In genomic region chr5:174471528-174471927, GRCh38 we compare ENCODE assay signal across 1 cellular context.
TF ChIP-seq lines count a peak whose summit lies in the region.
"Not testable (repeated sequence)": the region's sequence is repeated elsewhere in the genome, so short reads cannot be mapped to it uniquely, and the experiment has no call there.

No MANE protein-coding gene starts in this region.

- TF ChIP-seq CTCF in HEK293 (tag by site-specific recombination; IDR thresholded peaks at IDR 0.05), result not testable (repeated sequence)

- POLR2A ChIA-PET in HEK293 (lab: Yijun Ruan, JAX), result not testable (repeated sequence)

- H3K27ac ChIP-seq in HEK293 (ENCODE audit: extremely low read depth, low read depth, low read length), result not testable (repeated sequence)

- CTCF ChIA-PET in HEK293 (lab: Yijun Ruan, JAX), result not testable (repeated sequence)

- H3K9me3 ChIP-seq in HEK293 (ENCODE audit: control insufficient read depth, insufficient read depth, low read depth, low read length), result not testable (repeated sequence)

- not testable (repeated sequence) for H3K4me1 ChIP-seq in HEK293 (ENCODE audit: control insufficient read depth, insufficient read depth, low read length)

- not testable (repeated sequence) for H3K4me3 ChIP-seq in HEK293 (ENCODE audit: low read depth, low read length)

- H3K36me3 ChIP-seq in HEK293 (ENCODE audit: control insufficient read depth in 2 of 2, insufficient read depth in 1 of 2, low read length in 2 of 2), result not testable (repeated sequence)

TF ChIP-seq in HEK293, 187 proteins besides CTCF, POLR2A, EP300 and RAD21:
- TF ChIP-seq ZNF580 (tag by site-specific recombination; IDR thresholded peaks at IDR 0.05) (0 out of 2 replicates have a peak, but pooled peaks have one; percentile 41), ZNF280D (tag by site-specific recombination; IDR thresholded peaks at IDR 0.05) (0 out of 2 replicates have a peak, but pooled peaks have one; percentile 76), ZNF146 (tag by site-specific recombination; IDR thresholded peaks at IDR 0.05) (peak; percentile 94)
